ENCODE assay signal across 11 cellular contexts in genomic region chr1:44616991-44617702, GRCh38. TPM values are rescaled to one million over a fixed set of nuclear protein-coding genes. Genes with fewer than 3 reads are reported as not detected.
DNase-seq lines count a peak whose midpoint lies in the region; ATAC-seq and TF ChIP-seq lines count a peak whose summit lies in the region.
"Had no signal": no experiment of that assay in that cellular context is flagged by ENCODE, and none has a peak within 500 bp of the region (broad histone marks: within the 10 kb centered on the region; RNA-seq: fewer than 3 reads in every experiment).

No MANE protein-coding gene starts in this region.

- POLR2A ChIA-PET in HEK293T (lab: Yijun Ruan, JAX): interaction anchor here (11.8 kb wide), 1 partner anchor 15 kb away, joined by 111 read pairs; no protein-coding TSS in a partner anchor
- POLR2A ChIA-PET in CD8-positive, alpha-beta T cell (lab: Charles Lee): interaction anchor here (0.6 kb wide), 1 partner anchor 116 kb away, joined by 3 read pairs; no protein-coding TSS in a partner anchor

- peak overlapping the region in 48 of 59 donors; percentile 5 to 56 (median 36) for H3K4me3 ChIP-seq in dorsolateral prefrontal cortex
- H3K4me3 ChIP-seq in suprapubic skin: peak overlapping the region; percentile 48
- H3K4me3 ChIP-seq in WERI-Rb-1 (ENCODE audit: low read depth, low read length): no peak overlapping the region
- H3K4me3 ChIP-seq in CD8-positive, alpha-beta T cell (ENCODE audit: low read depth, low read length): no peak overlapping the region

- H3K4me1 Mint-ChIP-seq in CD8-positive, alpha-beta T cell (ENCODE audit: low read depth): no peaks in the 10 kb centered on the region
- H3K4me1 Mint-ChIP-seq: activated naive CD8-positive, alpha-beta T cell treated with anti-CD3 and anti-CD28 coated beads, Interleukin-2, amount 10 ng/mL, durations not matched to agents 7 days and 5 days had no signal

- DNase-seq in LHCN-M2 (ENCODE audit: low read depth) (peak; percentile 41), dorsolateral prefrontal cortex (no peak), left lobe of liver (ENCODE audit: low spot score) (peak; percentile 53), suprapubic skin (ENCODE audit: low spot score in 2 of 2) (no peak), HEK293T (ENCODE audit: extremely low spot score) (no peak), DMS114 treated with DMSO at 0.1 percent for 48 hours (lab: John Stamatoyannopoulos, UW; ENCODE audit: unreplicated experiment) (no peak), WERI-Rb-1 (no peak)
- DNase-seq in CD8-positive, alpha-beta T cell: no peak
- DNase-seq: activated naive CD8-positive, alpha-beta T cell treated with anti-CD3 and anti-CD28 coated beads, Interleukin-2, amount 10 ng/mL, durations not matched to agents 7 days and 5 days; SW 1271 had no signal

- H3K27me3 Mint-ChIP-seq in CD8-positive, alpha-beta T cell (ENCODE audit: low read depth): no peaks in the 10 kb centered on the region
- H3K27me3 Mint-ChIP-seq: activated naive CD8-positive, alpha-beta T cell treated with anti-CD3 and anti-CD28 coated beads, Interleukin-2, amount 10 ng/mL, durations not matched to agents 7 days and 5 days had no signal

- CTCF ChIA-PET in HEK293T (lab: Yijun Ruan, JAX): no interaction called here
- CTCF ChIA-PET in CD8-positive, alpha-beta T cell (lab: Charles Lee): interaction anchor here (1.0 kb wide), 1 partner anchor 34 kb away, joined by 3 read pairs; no protein-coding TSS in a partner anchor

- H3K9me3 ChIP-seq in suprapubic skin (no peaks in the 10 kb centered on the region), WERI-Rb-1 (ENCODE audit: severe bottlenecking) (no peaks in the 10 kb centered on the region)
- H3K9me3 ChIP-seq in CD8-positive, alpha-beta T cell (ENCODE audit: low read length): no peaks in the 10 kb centered on the region
- H3K9me3 ChIP-seq: neutrophil had no signal

- TF ChIP-seq CTCF in dorsolateral prefrontal cortex (IDR thresholded peaks at IDR 0.05 in 54 of 56, conservative IDR thresholded peaks at IDR 0.05 in 2 of 56; ENCODE audit: low read depth in 1 of 56, partially characterized antibody in 56 of 56) (no peak), suprapubic skin (IDR thresholded peaks at IDR 0.05) (no peak), WERI-Rb-1 (IDR thresholded peaks at IDR 0.05; ENCODE audit: low read depth, low read length) (no peak)
- no peak for TF ChIP-seq CTCF in CD8-positive, alpha-beta T cell (IDR thresholded peaks at IDR 0.05)

- intact Hi-C loops in dorsolateral prefrontal cortex (cut with DNase I): no loop called here
- intact Hi-C loops in CD8-positive, alpha-beta T cell (cut with DNase I, micrococcal nuclease): no loop called here

- ATAC-seq in left lobe of liver: peak; percentile 86
- no peak for ATAC-seq in CD8-positive, alpha-beta T cell

- H3K27me3 ChIP-seq in dorsolateral prefrontal cortex: peaks cover 0 to 15% (median 0%) of the 10 kb centered on the region in 45 donors
- H3K27me3 ChIP-seq in suprapubic skin: peaks cover 5% of the 10 kb centered on the region
- no peaks in the 10 kb centered on the region for H3K27me3 ChIP-seq in WERI-Rb-1 (ENCODE audit: insufficient read depth, low read depth, severe bottlenecking)
- H3K27me3 ChIP-seq in CD8-positive, alpha-beta T cell (ENCODE audit: insufficient read depth, low read length): no peaks in the 10 kb centered on the region
- H3K27me3 ChIP-seq: neutrophil had no signal

- no peak for TF ChIP-seq EP300 in suprapubic skin (IDR thresholded peaks at IDR 0.05)

- H3K36me3 Mint-ChIP-seq in CD8-positive, alpha-beta T cell: no peaks in the 10 kb centered on the region
- H3K36me3 Mint-ChIP-seq: activated naive CD8-positive, alpha-beta T cell treated with anti-CD3 and anti-CD28 coated beads, Interleukin-2, amount 10 ng/mL, durations not matched to agents 7 days and 5 days had no signal

- H3K4me3 Mint-ChIP-seq in CD8-positive, alpha-beta T cell: no peak overlapping the region
- H3K4me3 Mint-ChIP-seq: activated naive CD8-positive, alpha-beta T cell treated with anti-CD3 and anti-CD28 coated beads, Interleukin-2, amount 10 ng/mL, durations not matched to agents 7 days and 5 days had no signal

- no peaks in the 10 kb centered on the region for H3K9me3 Mint-ChIP-seq in CD8-positive, alpha-beta T cell
- H3K9me3 Mint-ChIP-seq: activated naive CD8-positive, alpha-beta T cell treated with anti-CD3 and anti-CD28 coated beads, Interleukin-2, amount 10 ng/mL, durations not matched to agents 7 days and 5 days had no signal

- peak overlapping the region in 49 of 59 donors; percentile 1 to 82 (median 66) for H3K27ac ChIP-seq in dorsolateral prefrontal cortex
- no peak overlapping the region for H3K27ac ChIP-seq in suprapubic skin
- H3K27ac ChIP-seq in WERI-Rb-1: no peak overlapping the region
- no peak overlapping the region for H3K27ac ChIP-seq in CD8-positive, alpha-beta T cell (ENCODE audit: low read depth, low read length)
- H3K27ac ChIP-seq: neutrophil had no signal

- no peak for TF ChIP-seq POLR2A in suprapubic skin (IDR thresholded peaks at IDR 0.05)

- H3K4me1 ChIP-seq in suprapubic skin: peaks cover 11% of the 10 kb centered on the region
- no peaks in the 10 kb centered on the region for H3K4me1 ChIP-seq in CD8-positive, alpha-beta T cell (ENCODE audit: insufficient read depth, low read length)

- 27% methylated on average over 63 of the region's 63 CpGs for WGBS in suprapubic skin

- no peaks in the 10 kb centered on the region for H3K36me3 ChIP-seq in suprapubic skin
- no peaks in the 10 kb centered on the region for H3K36me3 ChIP-seq in WERI-Rb-1
- no peaks in the 10 kb centered on the region for H3K36me3 ChIP-seq in CD8-positive, alpha-beta T cell (ENCODE audit: insufficient read depth, low read length)
- H3K36me3 ChIP-seq: neutrophil had no signal

- no peak overlapping the region for H3K27ac Mint-ChIP-seq in CD8-positive, alpha-beta T cell
- H3K27ac Mint-ChIP-seq: activated naive CD8-positive, alpha-beta T cell treated with anti-CD3 and anti-CD28 coated beads, Interleukin-2, amount 10 ng/mL, durations not matched to agents 7 days and 5 days had no signal

TF ChIP-seq in HEK293T, 16 proteins besides CTCF, POLR2A, EP300 and RAD21:
- TF ChIP-seq FOXM1 (IDR thresholded peaks at IDR 0.05; ENCODE audit: borderline replicate concordance) (no peak), ARNT (IDR thresholded peaks at IDR 0.05) (no peak), HDGF (IDR thresholded peaks at IDR 0.05; ENCODE audit: borderline replicate concordance) (no peak), FOXA1 (IDR thresholded peaks at IDR 0.05) (no peak), NFRKB (IDR thresholded peaks at IDR 0.05) (no peak), ZNF384 (IDR thresholded peaks at IDR 0.05) (no peak), TARDBP (IDR thresholded peaks at IDR 0.05) (no peak), SUZ12 (IDR thresholded peaks at IDR 0.05) (no peak), BHLHE40 (IDR thresholded peaks at IDR 0.05; ENCODE audit: borderline replicate concordance) (no peak), SP1 (IDR thresholded peaks at IDR 0.05) (no peak), FOXK2 (IDR thresholded peaks at IDR 0.05) (no peak), CTBP1 (IDR thresholded peaks at IDR 0.05; ENCODE audit: borderline replicate concordance) (no peak), ELF4 (IDR thresholded peaks at IDR 0.05) (no peak), PKNOX1 (IDR thresholded peaks at IDR 0.05) (no peak), LEF1 (IDR thresholded peaks at IDR 0.05; ENCODE audit: borderline replicate concordance) (no peak)
TF ChIP-seq in HEK293T: peak in this region for 0.

RNA-seq across cellular contexts. Expression of gene TMEM53, which starts 57.1 kb away (rescaled TPM):
- 5.9 and 8.8 TPM in 2 replicates for total RNA-seq in LHCN-M2 (2014; rRNA removed)
- polyA plus RNA-seq in LHCN-M2 (2012): 10.7 TPM
- total RNA-seq in dorsolateral prefrontal cortex: 10 to 100 TPM in 78 of 120 experiments, 1 to 10 TPM in 42; 6.1 to 18.4 (median 11.0) TPM
- total RNA-seq in left lobe of liver: 27.5 TPM
- 1 to 10 TPM; 2.3 to 9.9 (median 4.3) TPM for total RNA-seq in suprapubic skin
- 1 to 10 TPM in 1 of 2 experiments, not detected in 1; 1.2 TPM for total RNA-seq in CD8-positive, alpha-beta T cell

RNA-seq across cellular contexts. Expression of gene ARMH1, which starts 57.4 kb away (rescaled TPM):
- total RNA-seq in LHCN-M2 (2014; rRNA removed): not detected in 2 replicates
- 0.38 TPM for polyA plus RNA-seq in LHCN-M2 (2012)
- 10 to 100 TPM in 97 of 120 experiments, 1 to 10 TPM in 23; 5.2 to 28.0 (median 13.0) TPM for total RNA-seq in dorsolateral prefrontal cortex
- total RNA-seq in left lobe of liver: 14.7 TPM
- total RNA-seq in suprapubic skin: 1 to 10 TPM in 3 of 4 donors, under 1 TPM in 1; 0.80 to 5.0 (median 1.4) TPM
- 100 to 1,000 TPM; 117 to 128 TPM for total RNA-seq in CD8-positive, alpha-beta T cell

Comparison
In these comparisons a context has a peak if more than half of its experiments do, and no peak if none do; other contexts are left out.
1. DNase-seq: peak in LHCN-M2 (single experiment) and left lobe of liver (single experiment); none in dorsolateral prefrontal cortex (0 of 10), suprapubic skin (0 of 2), HEK293T (single experiment), DMS114 treated with DMSO at 0.1 percent for 48 hours (single experiment), WERI-Rb-1 (single experiment) and CD8-positive, alpha-beta T cell (0 of 7).
2. H3K27ac ChIP-seq: peak in dorsolateral prefrontal cortex (49 of 59); none in suprapubic skin (single experiment), WERI-Rb-1 (single experiment) and CD8-positive, alpha-beta T cell (single experiment).
3. H3K4me3 ChIP-seq: peak in dorsolateral prefrontal cortex (48 of 59) and suprapubic skin (single experiment); none in WERI-Rb-1 (single experiment) and CD8-positive, alpha-beta T cell (single experiment).